Comparison of ENCODE assay signal across 23 cellular contexts in genomic region chr9:133769511-133770075, GRCh38. TPM values are rescaled to one million over a fixed set of nuclear protein-coding genes. Genes with fewer than 3 reads are reported as not detected.
A peak's percentile ranks its signal among the peaks of the same experiment; 100 is the strongest.
DNase-seq lines count a peak whose midpoint lies in the region; ATAC-seq and TF ChIP-seq lines count a peak whose summit lies in the region.
"Had no signal": no experiment of that assay in that cellular context is flagged by ENCODE, and none has a peak within 500 bp of the region (broad histone marks: within the 10 kb centered on the region; RNA-seq: fewer than 3 reads in every experiment).

No MANE protein-coding gene starts in this region.

- WGBS in testis, 2 donors = 91 to 93% methylated on average over 11 to 17 of the region's 17 CpGs

- H3K27me3 ChIP-seq in naive thymus-derived CD4-positive, alpha-beta T cell (ENCODE audit: control insufficient read depth in 2 of 2, insufficient read depth in 2 of 2, low read length in 2 of 2) = no peaks in the 10 kb centered on the region
- H3K27me3 ChIP-seq in testis = no peaks in the 10 kb centered on the region
- H3K27me3 ChIP-seq: heart left ventricle, transverse colon had no signal

- H3K9me3 ChIP-seq in naive thymus-derived CD4-positive, alpha-beta T cell (ENCODE audit: control insufficient read depth in 2 of 3, low read length in 3 of 3) = peaks cover 0 to 22% (median 0%) of the 10 kb centered on the region in 3 experiments
- no peaks in the 10 kb centered on the region for H3K9me3 ChIP-seq in testis

- TF ChIP-seq CTCF in glutamatergic neuron (IDR thresholded peaks at IDR 0.05; ENCODE audit: partially characterized antibody, unreplicated experiment) = no peak
- no peak for TF ChIP-seq CTCF in testis (IDR thresholded peaks at IDR 0.05)
- no peak for TF ChIP-seq CTCF in GM20000 (IDR thresholded peaks at IDR 0.05; ENCODE audit: extremely low read depth, missing control alignments)

- ATAC-seq in naive thymus-derived CD4-positive, alpha-beta T cell = peak; percentile 27
- no peak for ATAC-seq in GM19397 (IDR thresholded peaks at IDR 0.05; ENCODE audit: unreplicated experiment)
- ATAC-seq: PC-3 had no signal

- H3K36me3 ChIP-seq in naive thymus-derived CD4-positive, alpha-beta T cell (ENCODE audit: control insufficient read depth in 2 of 3, insufficient read depth in 3 of 3, low read length in 3 of 3) = no peaks in the 10 kb centered on the region
- H3K36me3 ChIP-seq in testis (ENCODE audit: low read depth, missing control alignments) = no peaks in the 10 kb centered on the region

- peaks cover 36% of the 10 kb centered on the region for H3K36me3 Mint-ChIP-seq in glutamatergic neuron (ENCODE audit: unreplicated experiment)
- peaks cover 0 to 23% (median 20%) of the 10 kb centered on the region in 5 donors for H3K36me3 Mint-ChIP-seq in naive thymus-derived CD4-positive, alpha-beta T cell

- DNase-seq in activated CD8-positive, alpha-beta memory T cell treated with anti-CD3 and anti-CD28 coated beads, Interleukin-2, amount 50 U/mL, for 48 hours = peak; percentile 37
- no peak for DNase-seq in activated CD8-positive, alpha-beta memory T cell treated with anti-CD3 and anti-CD28 coated beads, Interleukin-2, amount 50 U/mL, for 4 hours
- DNase-seq in glutamatergic neuron (peak; percentile 14), testis (peak; percentile 11), caudate nucleus (lab: John Stamatoyannopoulos, UW) (no peak), GM20000 (ENCODE audit: low spot score) (no peak)
- DNase-seq in naive thymus-derived CD4-positive, alpha-beta T cell = peak in 2 of 9 donors; percentile 5 to 18
- DNase-seq: 8988T; activated CD4-positive, CD25-positive, alpha-beta regulatory T cell; amygdala; EL; NCI-H1930; NCI-H226; PC-3; stimulated activated CD4-positive, alpha-beta T cell treated with anti-CD3 and anti-CD28 coated beads, Interleukin-15, amount 100 ng/mL, for 24 hours; T-helper 9 cell; transverse colon had no signal

- no peak overlapping the region for H3K27ac Mint-ChIP-seq in glutamatergic neuron (ENCODE audit: unreplicated experiment)
- H3K27ac Mint-ChIP-seq in naive thymus-derived CD4-positive, alpha-beta T cell = no peak overlapping the region
- H3K27ac Mint-ChIP-seq: memory B cell had no signal

- H3K27me3 Mint-ChIP-seq in glutamatergic neuron (ENCODE audit: unreplicated experiment) = peaks cover 15% of the 10 kb centered on the region
- H3K27me3 Mint-ChIP-seq in naive thymus-derived CD4-positive, alpha-beta T cell = peaks cover 0 to 3% (median 0%) of the 10 kb centered on the region in 5 donors
- H3K27me3 Mint-ChIP-seq: memory B cell had no signal

- peaks cover 4% of the 10 kb centered on the region for H3K4me1 Mint-ChIP-seq in glutamatergic neuron (ENCODE audit: low read depth, unreplicated experiment)
- no peaks in the 10 kb centered on the region for H3K4me1 Mint-ChIP-seq in naive thymus-derived CD4-positive, alpha-beta T cell
- H3K4me1 Mint-ChIP-seq: nephron progenitor cell had no signal

- TF ChIP-seq POLR2A in testis (IDR thresholded peaks at IDR 0.05) = no peak

- H3K4me3 ChIP-seq in naive thymus-derived CD4-positive, alpha-beta T cell (ENCODE audit: low read length) = no peak overlapping the region
- H3K4me3 ChIP-seq in testis = no peak overlapping the region
- H3K4me3 ChIP-seq: heart left ventricle, transverse colon had no signal

- no peak overlapping the region for H3K4me3 Mint-ChIP-seq in glutamatergic neuron (ENCODE audit: unreplicated experiment)
- no peak overlapping the region for H3K4me3 Mint-ChIP-seq in naive thymus-derived CD4-positive, alpha-beta T cell
- H3K4me3 Mint-ChIP-seq: memory B cell, nephron progenitor cell had no signal

- H3K9me3 Mint-ChIP-seq in glutamatergic neuron (ENCODE audit: unreplicated experiment) = peaks cover 26% of the 10 kb centered on the region
- H3K9me3 Mint-ChIP-seq in naive thymus-derived CD4-positive, alpha-beta T cell = peaks cover under 1 to 45% (median 14%) of the 10 kb centered on the region in 11 donors

- CTCF ChIA-PET in naive thymus-derived CD4-positive, alpha-beta T cell (lab: Charles Lee) = interaction anchor here (1.0 kb wide), 1 partner anchor 12 kb away, joined by 3 read pairs; no protein-coding TSS in a partner anchor

- H3K4me1 ChIP-seq in naive thymus-derived CD4-positive, alpha-beta T cell (ENCODE audit: control insufficient read depth in 2 of 2, insufficient read depth in 2 of 2, low read length in 2 of 2) = no peaks in the 10 kb centered on the region
- no peaks in the 10 kb centered on the region for H3K4me1 ChIP-seq in testis
- H3K4me1 ChIP-seq: Caco-2, transverse colon had no signal

- intact Hi-C loops in naive thymus-derived CD4-positive, alpha-beta T cell (cut with micrococcal nuclease) = no loop called here
- intact Hi-C loops in testis (cut with DNase I; ENCODE audit: low total_unique reads) = no loop called here

- POLR2A ChIA-PET in naive thymus-derived CD4-positive, alpha-beta T cell (lab: Charles Lee) = no interaction called here

- no peak overlapping the region for H3K27ac ChIP-seq in naive thymus-derived CD4-positive, alpha-beta T cell (ENCODE audit: low read depth, low read length)
- H3K27ac ChIP-seq in testis (no peak overlapping the region), caudate nucleus (ENCODE audit: low read depth, low read length) (no peak overlapping the region)
- H3K27ac ChIP-seq: heart left ventricle, KMS-11, transverse colon had no signal

RNA-seq across cellular contexts. Expression of gene SARDH, which starts 31.4 kb away (rescaled TPM):
- total RNA-seq in glutamatergic neuron (ENCODE audit: unreplicated experiment) = 2.0 TPM
- 10 to 100 TPM in 3 of 5 experiments, 1 to 10 TPM in 1, under 1 TPM in 1; 0.73 to 27.2 (median 16.5) TPM for total RNA-seq in naive thymus-derived CD4-positive, alpha-beta T cell
- 10 to 100 TPM; 10.2 to 11.0 TPM for polyA plus RNA-seq in naive thymus-derived CD4-positive, alpha-beta T cell
- 1 to 10 TPM; 5.1 to 7.2 TPM for total RNA-seq in testis
- 2.6 TPM for polyA plus RNA-seq in testis (ENCODE audit: insufficient read depth, low read depth, low replicate concordance)

Comparison
In these comparisons a context has a peak if more than half of its experiments do, and no peak if none do; other contexts are left out.
1. DNase-seq: peak in activated CD8-positive, alpha-beta memory T cell treated with anti-CD3 and anti-CD28 coated beads, Interleukin-2, amount 50 U/mL, for 48 hours (single experiment), glutamatergic neuron (single experiment) and testis (single experiment); none in activated CD8-positive, alpha-beta memory T cell treated with anti-CD3 and anti-CD28 coated beads, Interleukin-2, amount 50 U/mL, for 4 hours (single experiment), caudate nucleus (0 of 61) and GM20000 (single experiment).